26 cellular contexts compared by ENCODE assay signal in genomic region chr19:1282588-1283206, GRCh38. TPM values are rescaled to one million over a fixed set of nuclear protein-coding genes. Genes with fewer than 3 reads are reported as not detected.
"Had no signal": no experiment of that assay in that cellular context is flagged by ENCODE, and none has a peak within 500 bp of the region (broad histone marks: within the 10 kb centered on the region; RNA-seq: fewer than 3 reads in every experiment).

No MANE protein-coding gene starts in this region.

- ATAC-seq: activated T-cell treated with anti-CD3 and anti-CD28 coated beads, Interleukin-2, amount 50 U/mL, for 4 hours; esophagus mucosa; gastrocnemius medialis; psoas muscle; sciatic nerve; stimulated activated memory B cell treated with anti-CD40 and anti-IgM and Interleukin-4, amounts not matched to agents 10 μg/mL and 1 μg/mL and 100 μg/mL, for 72 hours; upper lobe of right lung had no signal

- H3K4me1 ChIP-seq: breast epithelium, upper lobe of right lung had no signal

- DNase-seq: activated CD4-positive, alpha-beta T cell treated with anti-CD3 and anti-CD28 coated beads, Interleukin-2, amount 50 U/mL, for 1 hour; activated CD4-positive, CD25-positive, alpha-beta regulatory T cell treated with anti-CD3 and anti-CD28 coated beads, Interleukin-2, amount 50 U/mL, for 72 hours; activated CD8-positive, alpha-beta memory T cell treated with anti-CD3 and anti-CD28 coated beads, Interleukin-2, amount 50 U/mL, for 4 hours; activated naive CD4-positive, alpha-beta T cell treated with anti-CD3 and anti-CD28 coated beads, Interleukin-2, amount 50 U/mL, for 16 hours; activated T-cell treated with anti-CD3 and anti-CD28 coated beads, Interleukin-2, amount 50 U/mL, for 4 hours; adrenal gland; cortex of kidney; effector CD8-positive, alpha-beta T cell; gastrocnemius medialis; head of caudate nucleus; ovary; psoas muscle; stimulated activated CD4-positive, alpha-beta T cell treated with anti-CD3 and anti-CD28 coated beads, Interleukin-4, amount 100 ng/mL, for 4 hours; T1000; upper lobe of right lung had no signal

- FAIRE-seq: astrocyte, keratinocyte had no signal

- H3K9ac ChIP-seq: neural progenitor cell had no signal

- H3K4me2 ChIP-seq: neural progenitor cell, smooth muscle cell had no signal

- H3K4me3 ChIP-seq: adrenal gland, breast epithelium, gastrocnemius medialis, neural progenitor cell, ovary, psoas muscle, smooth muscle cell, thoracic aorta, upper lobe of right lung had no signal

- H3K27ac ChIP-seq: adrenal gland, breast epithelium, gastrocnemius medialis, neural progenitor cell, ovary, psoas muscle, thoracic aorta, upper lobe of right lung had no signal

- H3K9me3 ChIP-seq: adrenal gland, breast epithelium, gastrocnemius medialis, ovary, psoas muscle, thoracic aorta, upper lobe of right lung had no signal

- H2AFZ ChIP-seq: neural progenitor cell had no signal

- H3K36me3 ChIP-seq: breast epithelium, neural progenitor cell, ovary had no signal

RNA-seq across cellular contexts. Expression of gene EFNA2, which starts 3.0 kb away (rescaled TPM):
- total RNA-seq: activated T-cell treated with anti-CD3 and anti-CD28 coated beads, Interleukin-2, amount 50 U/mL, for 4 hours; adrenal gland; gastrocnemius medialis; lung microvascular endothelial cell; ovary; psoas muscle; sciatic nerve; T-helper 1 cell treated with Interleukin-12 subunit alpha and Interleukin-12 subunit beta and Interleukin-4 antibody, amounts not matched to agents 30 ng/mL and 1 ng/mL, for 36 hours; thoracic aorta; upper lobe of right lung had no signal
- polyA plus RNA-seq: adrenal gland, keratinocyte, psoas muscle had no signal
